8 cellular contexts compared by ENCODE assay signal in genomic region chr16:11852092-11852809, GRCh38. TPM values are rescaled to one million over a fixed set of nuclear protein-coding genes. Genes with fewer than 3 reads are reported as not detected.
DNase-seq lines count a peak whose midpoint lies in the region; ATAC-seq, FAIRE-seq and TF ChIP-seq lines count a peak whose summit lies in the region.

No MANE protein-coding gene starts in this region.

- no peaks in the 10 kb centered on the region for H3K27me3 ChIP-seq in duodenal mucosa (ENCODE audit: control insufficient read depth in 1 of 2, insufficient read depth in 2 of 2, low read length in 2 of 2)

- no peak for FAIRE-seq in GM19239 (lab: Jason Lieb, UNC)

- peaks cover 47 to 50% of the 10 kb centered on the region in 2 donors for H3K4me1 Mint-ChIP-seq in natural killer cell

- no peaks in the 10 kb centered on the region for H3K9me3 ChIP-seq in duodenal mucosa (ENCODE audit: control insufficient read depth in 1 of 2, low read length in 2 of 2)

- intact Hi-C loops in natural killer cell (cut with micrococcal nuclease), result loop anchor here (10.0 kb wide), 1 partner anchor 123 kb away; the partner anchor contains the start of gene SNX29

- H3K9ac ChIP-seq in duodenal mucosa (ENCODE audit: low read depth in 1 of 2, low read length in 2 of 2), result peak overlapping the region; percentile 84 to 93

- DNase-seq in DMS53 (lab: John Stamatoyannopoulos, UW) (peak; percentile 80), NCI-H146 (lab: John Stamatoyannopoulos, UW) (peak; percentile 69), natural killer cell (no peak), kidney glomerular epithelial cell (lab: John Stamatoyannopoulos, UW) (no peak), GM19238 (ENCODE audit: insufficient read length, low spot score) (no peak), NCI-H2171 (lab: John Stamatoyannopoulos, UW) (no peak), GM19239 (ENCODE audit: insufficient read length, low spot score) (no peak)

- peak overlapping the region; percentile 97 to 98 for H3K27ac Mint-ChIP-seq in natural killer cell

- H3K36me3 Mint-ChIP-seq in natural killer cell, result no peaks in the 10 kb centered on the region

- no peak for TF ChIP-seq CTCF in natural killer cell (IDR thresholded peaks at IDR 0.05)

- no peak for ATAC-seq in natural killer cell

- H3K9me3 Mint-ChIP-seq in natural killer cell, result no peaks in the 10 kb centered on the region

- H3K4me3 Mint-ChIP-seq in natural killer cell, result peak overlapping the region; percentile 99

- H3K36me3 ChIP-seq in duodenal mucosa (ENCODE audit: control insufficient read depth in 1 of 2, insufficient read depth in 2 of 2, low read length in 2 of 2), result peaks cover 1 to 16% of the 10 kb centered on the region in 2 donors

- H3K27ac ChIP-seq in duodenal mucosa (ENCODE audit: low read depth, low read length), result no peak overlapping the region

- peaks cover 11 to 18% of the 10 kb centered on the region in 2 donors for H3K4me1 ChIP-seq in duodenal mucosa (ENCODE audit: control insufficient read depth in 1 of 2, insufficient read depth in 2 of 2, low read length in 2 of 2)

- peak overlapping the region; percentile 100 for H3K4me3 ChIP-seq in duodenal mucosa (ENCODE audit: low read depth in 1 of 2, low read length in 2 of 2)

- H3K27me3 Mint-ChIP-seq in natural killer cell (ENCODE audit: low read depth in 2 of 2), result no peaks in the 10 kb centered on the region

RNA-seq across cellular contexts. Expression of gene RSL1D1, which starts 0.9 kb away (rescaled TPM):
- 100 to 1,000 TPM in 1 of 3 donors, 10 to 100 TPM in 2; 66.3 to 102 (median 99.1) TPM for total RNA-seq in natural killer cell

RNA-seq across cellular contexts. Expression of gene ZC3H7A, which starts 55.2 kb away (rescaled TPM):
- total RNA-seq in natural killer cell, result 10 to 100 TPM; 80.6 to 91.8 (median 84.6) TPM

Comparison
In these comparisons a context has a peak if more than half of its experiments do, and no peak if none do; other contexts are left out.
1. DNase-seq: peak in DMS53 (single experiment) and NCI-H146 (single experiment); none in natural killer cell (single experiment), kidney glomerular epithelial cell (single experiment), GM19238 (single experiment), NCI-H2171 (single experiment) and GM19239 (single experiment).